Comparison of ENCODE assay signal across 25 cellular contexts in genomic region chr1:240591552-240591951, GRCh38. TPM values are rescaled to one million over a fixed set of nuclear protein-coding genes. Genes with fewer than 3 reads are reported as not detected.
A peak's percentile ranks its signal among the peaks of the same experiment; 100 is the strongest.
DNase-seq lines count a peak whose midpoint lies in the region; ATAC-seq and TF ChIP-seq lines count a peak whose summit lies in the region.
"Had no signal": no experiment of that assay in that cellular context is flagged by ENCODE, and none has a peak within 500 bp of the region (broad histone marks: within the 10 kb centered on the region; RNA-seq: fewer than 3 reads in every experiment).

No MANE protein-coding gene starts in this region.

- no peaks in the 10 kb centered on the region for H3K27me3 ChIP-seq in esophagus muscularis mucosa
- H3K27me3 ChIP-seq: BE2C, BLaER1 had no signal

- no peak for TF ChIP-seq EP300 in esophagus muscularis mucosa (IDR thresholded peaks at IDR 0.05)

- no peaks in the 10 kb centered on the region for H3K36me3 ChIP-seq in esophagus muscularis mucosa
- H3K36me3 ChIP-seq: BE2C, BLaER1 had no signal

- peaks cover 19% of the 10 kb centered on the region for H3K4me1 Mint-ChIP-seq in T-helper 17 cell
- H3K4me1 Mint-ChIP-seq: CD14-positive monocyte; CD4-positive, CD25-positive, alpha-beta regulatory T cell; CD8-positive, alpha-beta memory T cell had no signal

- intact Hi-C loops in esophagus muscularis mucosa (cut with DNase I) (no loop called here), left colon (cut with DNase I, micrococcal nuclease) (no loop called here)

- DNase-seq in T-helper 17 cell (no peak), esophagus muscularis mucosa (ENCODE audit: extremely low spot score) (peak; percentile 31), left lobe of liver (ENCODE audit: low spot score) (peak; percentile 53), left colon (no peak)
- DNase-seq: 8988T; ACHN; BE2C; C1 segment of cervical spinal cord; CD4-positive, alpha-beta memory T cell; CD4-positive, CD25-positive, alpha-beta regulatory T cell; CD8-positive, alpha-beta memory T cell; COR-L47; DMS 273 treated with DMSO at 0.1 percent for 48 hours; DMS153; DMS79; DND-41; EL; GDM1 had no signal

- H3K4me1 ChIP-seq in esophagus muscularis mucosa: peaks cover 0 to 2% (median 1%) of the 10 kb centered on the region in 4 donors
- H3K4me1 ChIP-seq: BE2C had no signal

- H3K27me3 Mint-ChIP-seq in T-helper 17 cell: no peaks in the 10 kb centered on the region
- H3K27me3 Mint-ChIP-seq: CD4-positive, alpha-beta memory T cell; CD4-positive, CD25-positive, alpha-beta regulatory T cell; CD8-positive, alpha-beta memory T cell had no signal

- H3K9me3 ChIP-seq in T-helper 17 cell (ENCODE audit: control insufficient read depth, low read length, poor library complexity, severe bottlenecking): no peaks in the 10 kb centered on the region
- no peaks in the 10 kb centered on the region for H3K9me3 ChIP-seq in esophagus muscularis mucosa
- H3K9me3 ChIP-seq: BE2C had no signal

- TF ChIP-seq POLR2A in esophagus muscularis mucosa (IDR thresholded peaks at IDR 0.05; ENCODE audit: low read depth): no peak

- H3K4me3 Mint-ChIP-seq in T-helper 17 cell: no peak overlapping the region
- H3K4me3 Mint-ChIP-seq: CD14-positive monocyte; CD4-positive, alpha-beta memory T cell; CD8-positive, alpha-beta memory T cell had no signal

- H3K36me3 Mint-ChIP-seq in T-helper 17 cell (ENCODE audit: low read depth): peaks cover 2% of the 10 kb centered on the region
- H3K36me3 Mint-ChIP-seq: CD14-positive monocyte; CD4-positive, CD25-positive, alpha-beta regulatory T cell had no signal

- H3K4me3 ChIP-seq in esophagus muscularis mucosa: no peak overlapping the region
- H3K4me3 ChIP-seq: BLaER1, GM12878 had no signal

- TF ChIP-seq CTCF in esophagus muscularis mucosa (IDR thresholded peaks at IDR 0.05): no peak

- WGBS in esophagus muscularis mucosa: 78% methylated on average over 2 of the region's 2 CpGs

- ATAC-seq in T-helper 17 cell (no peak), left lobe of liver (peak; percentile 21), HG03045 (IDR thresholded peaks at IDR 0.05; ENCODE audit: unreplicated experiment) (no peak), left colon (no peak)
- ATAC-seq: GM12878 had no signal

- peak overlapping the region; percentile 2 for H3K27ac Mint-ChIP-seq in T-helper 17 cell
- H3K27ac Mint-ChIP-seq: CD14-positive monocyte; CD4-positive, alpha-beta memory T cell; CD4-positive, CD25-positive, alpha-beta regulatory T cell had no signal

- H3K27ac ChIP-seq in esophagus muscularis mucosa (replicated peaks in 1 of 4): no peak overlapping the region
- H3K27ac ChIP-seq: BLaER1 had no signal

RNA-seq across cellular contexts. Expression of gene GREM2, which starts 20.4 kb away (rescaled TPM):
- total RNA-seq in T-helper 17 cell: 1 to 10 TPM; 5.5 to 8.5 TPM
- 1 to 10 TPM in 3 of 4 donors, under 1 TPM in 1; 0.83 to 3.1 (median 2.8) TPM for total RNA-seq in esophagus muscularis mucosa
- total RNA-seq in left lobe of liver: 20.1 TPM
- total RNA-seq in left colon: 1 to 10 TPM; 2.5 to 10.0 TPM
- total RNA-seq: A673; CD4-positive, CD25-positive, alpha-beta regulatory T cell; CD8-positive, alpha-beta memory T cell; Daoy; G401; GM12878 had no signal

Comparison
In these comparisons a context has a peak if more than half of its experiments do, and no peak if none do; other contexts are left out.
1. DNase-seq: peak in esophagus muscularis mucosa (single experiment) and left lobe of liver (single experiment); none in T-helper 17 cell (0 of 3) and left colon (0 of 2).